8 cellular contexts compared by ENCODE assay signal in the genomic region with DNA sequence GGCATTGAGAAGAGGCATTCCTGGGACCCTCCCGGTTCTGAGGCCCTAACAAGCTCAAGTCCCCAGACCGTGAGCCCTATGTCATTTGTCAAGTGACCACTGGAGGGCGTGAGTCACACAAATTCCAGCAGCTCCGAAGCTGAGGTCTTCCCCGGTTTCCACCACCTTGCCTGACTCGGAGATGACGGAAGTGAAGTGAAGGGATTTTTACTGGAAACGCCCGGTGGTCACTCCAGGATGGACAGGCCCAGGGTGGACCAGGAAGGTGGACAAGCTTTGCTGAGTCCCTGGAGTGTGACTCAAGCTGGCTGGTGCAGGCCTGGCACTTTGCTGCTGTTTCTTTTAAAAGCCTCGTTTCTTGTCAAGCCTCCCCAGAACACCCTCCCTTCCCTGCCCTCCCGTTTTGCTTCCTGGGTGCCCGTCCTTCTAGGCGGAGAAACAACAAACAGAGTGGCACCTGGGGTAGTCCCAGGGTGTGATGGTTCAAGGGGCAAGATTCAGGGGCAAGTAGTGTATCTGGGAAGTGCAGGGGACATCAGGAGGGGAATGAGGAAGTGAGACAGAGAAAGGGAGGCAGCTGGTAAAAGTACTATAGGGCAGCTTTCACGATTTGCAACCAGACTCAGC. TPM values are rescaled to one million over a fixed set of nuclear protein-coding genes. Genes with fewer than 3 reads are reported as not detected.
DNase-seq lines count a peak whose midpoint lies in the region; ATAC-seq and TF ChIP-seq lines count a peak whose summit lies in the region.

No MANE protein-coding gene starts in this region.

- no peaks in the 10 kb centered on the region for H3K36me3 Mint-ChIP-seq in activated CD8-positive, alpha-beta T cell treated with anti-CD3 and anti-CD28 coated beads for 36 hours (ENCODE audit: low read depth)
- H3K36me3 Mint-ChIP-seq in effector memory CD8-positive, alpha-beta T cell (ENCODE audit: insufficient read depth) = peaks cover 14% of the 10 kb centered on the region

- no peaks in the 10 kb centered on the region for H3K79me1 ChIP-seq in mesendoderm (ENCODE audit: low read length)

- H3K27ac Mint-ChIP-seq in activated CD8-positive, alpha-beta T cell treated with anti-CD3 and anti-CD28 coated beads for 36 hours = peak overlapping the region; percentile 84
- peak overlapping the region; percentile 95 to 96 for H3K27ac Mint-ChIP-seq in effector memory CD8-positive, alpha-beta T cell

- no peaks in the 10 kb centered on the region for H3K79me2 ChIP-seq in mesendoderm (ENCODE audit: control insufficient read depth, insufficient read depth, low read length)

- no peak overlapping the region for H3K18ac ChIP-seq in mesendoderm (ENCODE audit: low read length)

- H4K5ac ChIP-seq in mesendoderm (ENCODE audit: low read length) = no peak overlapping the region

- H3K4me1 Mint-ChIP-seq in activated CD8-positive, alpha-beta T cell treated with anti-CD3 and anti-CD28 coated beads for 36 hours (ENCODE audit: low read depth) = peaks cover 45% of the 10 kb centered on the region
- H3K4me1 Mint-ChIP-seq in effector memory CD8-positive, alpha-beta T cell (ENCODE audit: low read depth in 2 of 2) = peaks cover 29 to 34% of the 10 kb centered on the region in 2 donors

- H4K8ac ChIP-seq in mesendoderm (ENCODE audit: low read depth, low read length) = no peak overlapping the region

- H3K4me1 ChIP-seq in mesendoderm (ENCODE audit: control insufficient read depth, low read depth, low read length) = no peaks in the 10 kb centered on the region

- H3K4ac ChIP-seq in mesendoderm (ENCODE audit: low read depth, low read length) = no peak overlapping the region

- POLR2A ChIA-PET in AG04450 (lab: Yijun Ruan, JAX) = no interaction called here
- POLR2A ChIA-PET in activated CD8-positive, alpha-beta T cell treated with anti-CD3 and anti-CD28 coated beads for 36 hours (lab: Charles Lee) = interaction anchor here (1.1 to 2.6 kb wide), 4 partner anchors 51 to 87 kb away, joined by 3 to 12 read pairs (median 4); no protein-coding TSS in a partner anchor

- H3K27me3 ChIP-seq in AG04450 (ENCODE audit: control insufficient read depth, insufficient read depth, low read length) (peaks cover 8% of the 10 kb centered on the region), mesendoderm (ENCODE audit: insufficient read depth, low read length, poor library complexity) (no peaks in the 10 kb centered on the region)

- H3K36me3 ChIP-seq in mesendoderm (ENCODE audit: control insufficient read depth, insufficient read depth, low read length) = no peaks in the 10 kb centered on the region

- H3K4me2 ChIP-seq in mesendoderm (ENCODE audit: low read length) = peak overlapping the region; percentile 43

- peak; percentile 84 for TF ChIP-seq CTCF in AG04450 (IDR thresholded peaks at IDR 0.05; ENCODE audit: low read depth, low read length)
- peak; percentile 79 for TF ChIP-seq CTCF in activated CD8-positive, alpha-beta T cell treated with anti-CD3 and anti-CD28 coated beads for 36 hours (IDR thresholded peaks at IDR 0.05)

- no peak overlapping the region for H2BK5ac ChIP-seq in mesendoderm (ENCODE audit: low read length)

- H3K56ac ChIP-seq in mesendoderm (ENCODE audit: low read length) = peak overlapping the region; percentile 34

- H3K9ac ChIP-seq in mesendoderm (ENCODE audit: low read length) = peak overlapping the region; percentile 17

- no peak overlapping the region for H3K23ac ChIP-seq in mesendoderm (ENCODE audit: low read length)

- peak overlapping the region; percentile 11 for H3K27ac ChIP-seq in AG04450 (ENCODE audit: low read depth, low read length)
- H3K27ac ChIP-seq in mesendoderm (ENCODE audit: low read depth, low read length) = no peak overlapping the region

- no peak overlapping the region for H2AK5ac ChIP-seq in mesendoderm (ENCODE audit: low read length)

- H3K4me3 ChIP-seq in AG04450 (ENCODE audit: low read depth, low read length) (peak overlapping the region; percentile 36), mesendoderm (ENCODE audit: low read length) (no peak overlapping the region)

- DNase-seq in AG04450 (ENCODE audit: low read depth, low spot score) = peak; percentile 72
- peak; percentile 82 for DNase-seq in HK-2 (ENCODE audit: unreplicated experiment)
- DNase-seq in NCI-H774 (lab: John Stamatoyannopoulos, UW) = peak; percentile 86
- DNase-seq in activated CD8-positive, alpha-beta T cell treated with anti-CD3 and anti-CD28 coated beads for 36 hours = peak; percentile 89
- DNase-seq in effector memory CD8-positive, alpha-beta T cell = peak; percentile 74 to 83 (median 75)
- DNase-seq in mesendoderm = peak; percentile 92
- DNase-seq in stimulated activated CD8-positive, alpha-beta memory T cell treated with anti-CD3 and anti-CD28 coated beads, Interleukin-12 subunit alpha, Interleukin-12 subunit beta, amount 100 ng/mL, for 4 hours (ENCODE audit: low read depth) = peak; percentile 58

- CTCF ChIA-PET in AG04450 (lab: Charles Lee) = interaction anchor here (0.5 to 9.0 kb wide), 36 partner anchors 8 to 532 kb away, joined by 3 to 291 read pairs (median 3); partner anchors contain the start of gene LYRM9
- CTCF ChIA-PET in activated CD8-positive, alpha-beta T cell treated with anti-CD3 and anti-CD28 coated beads for 36 hours (lab: Charles Lee) = interaction anchor here (0.6 to 18.3 kb wide), 47 partner anchors 9 to 543 kb away, joined by 3 to 601 read pairs (median 4); partner anchors contain the start of genes LYRM9 and TNFAIP1

- no peaks in the 10 kb centered on the region for H3K9me3 ChIP-seq in AG04450 (ENCODE audit: control insufficient read depth, insufficient read depth, low read length)

- no CpG with 5 or more reads among the region's 14 CpGs for WGBS in mesendoderm (ENCODE audit: extremely low coverage, insufficient coverage, low lambda C conversion rate)

- peaks cover under 1% of the 10 kb centered on the region for H3K27me3 Mint-ChIP-seq in activated CD8-positive, alpha-beta T cell treated with anti-CD3 and anti-CD28 coated beads for 36 hours
- no peaks in the 10 kb centered on the region for H3K27me3 Mint-ChIP-seq in effector memory CD8-positive, alpha-beta T cell

- intact Hi-C loops in activated CD8-positive, alpha-beta T cell treated with anti-CD3 and anti-CD28 coated beads for 36 hours (cut with micrococcal nuclease) = loop anchor here (5.0 kb wide), 2 partner anchors 72 to 87 kb away; partner anchors contain the start of gene LYRM9

- peak; percentile 36 for ATAC-seq in GM18870 (IDR thresholded peaks at IDR 0.05; ENCODE audit: unreplicated experiment)
- ATAC-seq in activated CD8-positive, alpha-beta T cell treated with anti-CD3 and anti-CD28 coated beads for 36 hours = peak; percentile 60
- ATAC-seq in effector memory CD8-positive, alpha-beta T cell (replicated peaks) = peak; percentile 61

- peak overlapping the region; percentile 55 for H3K4me3 Mint-ChIP-seq in activated CD8-positive, alpha-beta T cell treated with anti-CD3 and anti-CD28 coated beads for 36 hours
- peak overlapping the region; percentile 78 to 90 for H3K4me3 Mint-ChIP-seq in effector memory CD8-positive, alpha-beta T cell

- H3K9me3 Mint-ChIP-seq in activated CD8-positive, alpha-beta T cell treated with anti-CD3 and anti-CD28 coated beads for 36 hours = no peaks in the 10 kb centered on the region
- no peaks in the 10 kb centered on the region for H3K9me3 Mint-ChIP-seq in effector memory CD8-positive, alpha-beta T cell

- no peak overlapping the region for H2BK120ac ChIP-seq in mesendoderm (ENCODE audit: low read depth, low read length)

- no peak overlapping the region for H2BK15ac ChIP-seq in mesendoderm (replicated peaks; ENCODE audit: low read depth)

RNA-seq across cellular contexts. Expression of gene NOS2, which starts 5.3 kb away (rescaled TPM):
- not detected in 2 replicates for polyA plus RNA-seq in AG04450 (2011; rRNA removed)
- polyA minus RNA-seq in AG04450 (2011; rRNA and poly(A)+ RNA removed) = not detected in 2 replicates
- not detected for total RNA-seq in activated CD8-positive, alpha-beta T cell treated with anti-CD3 and anti-CD28 coated beads for 36 hours
- polyA plus RNA-seq in mesendoderm (2013, experiment 1 of 2) = 0.42 TPM
- polyA plus RNA-seq in mesendoderm (2013, experiment 2 of 2) = 0.50 TPM
